ENCODE assay signal across 21 cellular contexts in genomic region chr1:242854466-242854865, GRCh38.
"Had no signal": no experiment of that assay in that cellular context is flagged by ENCODE, and none has a peak within 500 bp of the region (broad histone marks: within the 10 kb centered on the region; RNA-seq: fewer than 3 reads in every experiment).

No MANE protein-coding gene starts in this region.

- H3K27ac ChIP-seq: brain microvascular endothelial cell, lower lobe of right lung, stomach, transverse colon had no signal

- H3K4me1 Mint-ChIP-seq: activated naive CD4-positive, alpha-beta T cell treated with anti-CD3 and anti-CD28 coated beads, Interleukin-2, amount 50 U/mL, for 24 hours; naive thymus-derived CD8-positive, alpha-beta T cell; stimulated activated memory B cell treated with anti-CD40 and anti-IgM and Interleukin-4, amounts not matched to agents 10 μg/mL and 1 μg/mL and 100 μg/mL, for 72 hours had no signal

- H3K36me3 Mint-ChIP-seq: activated naive CD4-positive, alpha-beta T cell treated with anti-CD3 and anti-CD28 coated beads, Interleukin-2, amount 50 U/mL, for 24 hours; stimulated activated memory B cell treated with anti-CD40 and anti-IgM and Interleukin-4, amounts not matched to agents 10 μg/mL and 1 μg/mL and 100 μg/mL, for 72 hours had no signal

- ATAC-seq: lower lobe of right lung; naive thymus-derived CD8-positive, alpha-beta T cell; sciatic nerve; stimulated activated memory B cell treated with anti-CD40 and anti-IgM and Interleukin-4, amounts not matched to agents 10 μg/mL and 1 μg/mL and 100 μg/mL, for 72 hours had no signal

- H3K27me3 ChIP-seq: brain microvascular endothelial cell, stomach, transverse colon had no signal

- DNase-seq: activated CD4-positive, alpha-beta T cell treated with anti-CD3 and anti-CD28 coated beads for 1 hour; activated CD4-positive, alpha-beta T cell treated with anti-CD3 and anti-CD28 coated beads, Interleukin-2, amount 50 U/mL, for 1 hour; activated gamma-delta T cell treated with Interleukin-2 at 50 U/mL for 16 hours; activated T-cell treated with anti-CD3 and anti-CD28 coated beads, Interleukin-2, amount 50 U/mL, for 1 hour; anterior cingulate cortex; brain microvascular endothelial cell; caudate nucleus; dermis blood vessel endothelial cell; effector CD8-positive, alpha-beta T cell; erythroblast; foreskin fibroblast; kidney; lower lobe of right lung; naive thymus-derived CD8-positive, alpha-beta T cell; stimulated activated CD4-positive, alpha-beta T cell treated with anti-CD3 and anti-CD28 coated beads, Interleukin-15, amount 100 ng/mL, for 24 hours; stomach; transverse colon had no signal

- H3K4me2 ChIP-seq: smooth muscle cell had no signal

- H3K4me3 Mint-ChIP-seq: activated naive CD4-positive, alpha-beta T cell treated with anti-CD3 and anti-CD28 coated beads, Interleukin-2, amount 50 U/mL, for 24 hours; naive thymus-derived CD8-positive, alpha-beta T cell; stimulated activated memory B cell treated with anti-CD40 and anti-IgM and Interleukin-4, amounts not matched to agents 10 μg/mL and 1 μg/mL and 100 μg/mL, for 72 hours had no signal

- H3K36me3 ChIP-seq: brain microvascular endothelial cell, lower lobe of right lung, stomach, transverse colon had no signal

- H3K4me1 ChIP-seq: lower lobe of right lung, stomach, transverse colon had no signal

- H3K27ac Mint-ChIP-seq: activated naive CD4-positive, alpha-beta T cell treated with anti-CD3 and anti-CD28 coated beads, Interleukin-2, amount 50 U/mL, for 24 hours; naive thymus-derived CD8-positive, alpha-beta T cell; stimulated activated memory B cell treated with anti-CD40 and anti-IgM and Interleukin-4, amounts not matched to agents 10 μg/mL and 1 μg/mL and 100 μg/mL, for 72 hours had no signal

- H3K9me3 ChIP-seq: lower lobe of right lung, transverse colon had no signal

- H3K4me3 ChIP-seq: lower lobe of right lung, smooth muscle cell, stomach, transverse colon had no signal
